In the genomic region with DNA sequence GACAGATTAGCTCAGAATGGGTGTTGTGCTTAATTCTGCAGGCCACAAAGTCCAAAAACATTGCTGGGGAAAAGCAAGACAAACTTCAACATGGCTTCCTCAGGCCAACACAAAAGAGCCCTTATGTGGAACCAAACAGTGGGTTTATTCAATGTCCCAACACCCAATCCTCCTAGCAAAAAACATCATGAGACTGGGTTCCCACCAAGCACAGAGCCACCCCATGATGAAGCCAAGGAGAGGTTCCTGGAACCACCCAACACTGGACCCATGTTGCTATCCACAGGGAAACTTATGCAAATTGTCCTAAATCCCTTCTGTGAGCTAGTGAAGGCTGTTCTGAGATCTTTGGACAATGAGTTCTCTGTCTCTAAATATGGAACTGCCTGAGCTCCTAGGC, we compare ENCODE assay signal across 30 cellular contexts. TPM values are rescaled to one million over a fixed set of nuclear protein-coding genes. Genes with fewer than 3 reads are reported as not detected.
DNase-seq lines count a peak whose midpoint lies in the region; ATAC-seq and TF ChIP-seq lines count a peak whose summit lies in the region.
"Had no signal": no experiment of that assay in that cellular context is flagged by ENCODE, and none has a peak within 500 bp of the region (broad histone marks: within the 10 kb centered on the region; RNA-seq: fewer than 3 reads in every experiment).

No MANE protein-coding gene starts in this region.

- TF ChIP-seq POLR2A in Peyer's patch (IDR thresholded peaks at IDR 0.05): no peak

- peaks cover 0 to 6% (median 0%) of the 10 kb centered on the region in 3 donors for H3K36me3 ChIP-seq in Peyer's patch
- H3K36me3 ChIP-seq: brain microvascular endothelial cell, ovary, thoracic aorta had no signal

- no peak overlapping the region for H3K27ac ChIP-seq in Peyer's patch
- H3K27ac ChIP-seq: adrenal gland, brain microvascular endothelial cell, ovary, thoracic aorta had no signal

- H3K9me3 ChIP-seq in Peyer's patch: no peaks in the 10 kb centered on the region
- H3K9me3 ChIP-seq: adrenal gland, mucosa of descending colon, ovary, thoracic aorta had no signal

- no peak for TF ChIP-seq CTCF in Peyer's patch (IDR thresholded peaks at IDR 0.05)

- ATAC-seq in GM21528 (IDR thresholded peaks at IDR 0.05; ENCODE audit: low FRiP score, unreplicated experiment): no peak
- ATAC-seq: HCT116, mucosa of descending colon, natural killer cell, SK-N-SH treated with all-trans-retinoic acid at 6 μM for 48 hours had no signal

- peak; percentile 92 for DNase-seq in Ammon's horn (ENCODE audit: low spot score)
- peak in 47 of 56 donors; percentile 3 to 91 (median 53) for DNase-seq in amygdala (lab: John Stamatoyannopoulos, UW)
- peak; percentile 79 to 91 for DNase-seq in hippocampal formation (lab: John Stamatoyannopoulos, UW)
- DNase-seq in nucleus accumbens (lab: John Stamatoyannopoulos, UW): peak in 48 of 56 donors; percentile 11 to 86 (median 65)
- DNase-seq in Peyer's patch: no peak
- DNase-seq in NCI-H187 treated with DMSO at 0.1 percent for 48 hours (lab: John Stamatoyannopoulos, UW): no peak
- DNase-seq in SKM-1 treated with dmso at 0.1 percent for 144 hours (lab: John Stamatoyannopoulos, UW; ENCODE audit: unreplicated experiment): no peak
- DNase-seq: 8988T; activated CD4-positive, alpha-beta memory T cell treated with anti-CD3 and anti-CD28 coated beads, Interleukin-2, amount 10 ng/mL, durations not matched to agents 7 days and 5 days; activated CD8-positive, alpha-beta memory T cell treated with anti-CD3 and anti-CD28 coated beads, Interleukin-2, amount 50 U/mL, for 4 hours; activated naive CD4-positive, alpha-beta T cell treated with anti-CD3 and anti-CD28 coated beads for 36 hours; adrenal gland; brain microvascular endothelial cell; DMS79 treated with DMSO at 0.1 percent for 48 hours; GDM1; IMR-90; kidney; mucosa of descending colon; natural killer cell; NCI-H1436 treated with DMSO at 0.1 percent for 48 hours; NCI-H2107; NCI-H345; ovary; stimulated activated CD4-positive, alpha-beta T cell treated with anti-CD3 and anti-CD28 coated beads, Interleukin-1b, Interleukin-23, amount 100 ng/mL, for 48 hours; stimulated activated naive CD4-positive, alpha-beta T cell treated with Interleukin-2 at 50 U/mL for 16 hours had no signal

- H3K4me1 ChIP-seq in Peyer's patch: no peaks in the 10 kb centered on the region
- H3K4me1 ChIP-seq: adrenal gland had no signal

- no peaks in the 10 kb centered on the region for H3K27me3 ChIP-seq in Peyer's patch
- H3K27me3 ChIP-seq: adrenal gland, brain microvascular endothelial cell, ovary had no signal

- no peak overlapping the region for H3K4me3 ChIP-seq in Peyer's patch
- H3K4me3 ChIP-seq: adrenal gland, mucosa of descending colon, ovary, smooth muscle cell, thoracic aorta had no signal

RNA-seq across cellular contexts. Expression of gene SLC25A13, which starts 24.0 kb away (rescaled TPM):
- total RNA-seq in Peyer's patch: 10 to 100 TPM; 16.5 to 87.8 (median 60.3) TPM

Comparison
In these comparisons a context has a peak if more than half of its experiments do, and no peak if none do; other contexts are left out.
1. DNase-seq: peak in Ammon's horn (single experiment), amygdala (47 of 56), hippocampal formation (2 of 2) and nucleus accumbens (48 of 56); none in Peyer's patch (0 of 3), NCI-H187 treated with DMSO at 0.1 percent for 48 hours (single experiment) and SKM-1 treated with dmso at 0.1 percent for 144 hours (single experiment).